In the genomic region with DNA sequence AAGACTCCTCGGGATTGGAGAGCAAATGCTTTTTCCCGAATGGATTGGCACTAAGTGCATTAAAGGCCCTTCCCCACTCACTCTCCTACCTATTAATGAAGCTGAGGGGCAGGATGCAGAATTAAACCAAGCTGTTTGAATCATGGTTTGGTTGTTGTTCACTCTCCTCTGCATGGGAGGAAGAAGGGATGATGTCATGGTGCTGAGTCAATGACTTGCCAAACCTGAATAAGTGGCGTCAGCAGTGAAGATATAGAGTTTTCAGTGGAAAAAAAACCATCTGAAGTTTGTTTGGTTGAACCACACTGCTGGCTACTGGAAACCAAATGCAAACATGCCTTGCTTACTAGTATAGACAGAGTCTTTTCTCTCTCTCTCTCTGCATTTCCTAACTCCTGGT, we compare ENCODE assay signal across 19 cellular contexts. TPM values are rescaled to one million over a fixed set of nuclear protein-coding genes. Genes with fewer than 3 reads are reported as not detected.
A peak's percentile ranks its signal among the peaks of the same experiment; 100 is the strongest.
DNase-seq lines count a peak whose midpoint lies in the region; ATAC-seq and TF ChIP-seq lines count a peak whose summit lies in the region.
"Had no signal": no experiment of that assay in that cellular context is flagged by ENCODE, and none has a peak within 500 bp of the region (broad histone marks: within the 10 kb centered on the region; RNA-seq: fewer than 3 reads in every experiment).

No MANE protein-coding gene starts in this region.

- H3K9me3 ChIP-seq in PC-3 (ENCODE audit: low read length) (no peaks in the 10 kb centered on the region), Peyer's patch (no peaks in the 10 kb centered on the region)

- no peaks in the 10 kb centered on the region for H3K36me3 Mint-ChIP-seq in activated CD4-positive, alpha-beta T cell treated with anti-CD3 and anti-CD28 coated beads for 36 hours (ENCODE audit: low read depth)
- no peaks in the 10 kb centered on the region for H3K36me3 Mint-ChIP-seq in activated CD4-positive, alpha-beta T cell treated with anti-CD3 and anti-CD28 coated beads, Interleukin-2, amount 10 ng/mL, durations not matched to agents 7 days and 5 days (ENCODE audit: low read depth)
- H3K36me3 Mint-ChIP-seq: CD8-positive, alpha-beta memory T cell had no signal

- no peak overlapping the region for H3K9ac ChIP-seq in PC-3 (ENCODE audit: low read length)
- H3K9ac ChIP-seq: KMS-11 had no signal

- peaks cover 4% of the 10 kb centered on the region for H3K4me1 Mint-ChIP-seq in activated CD4-positive, alpha-beta T cell treated with anti-CD3 and anti-CD28 coated beads for 36 hours
- no peaks in the 10 kb centered on the region for H3K4me1 Mint-ChIP-seq in activated CD4-positive, alpha-beta T cell treated with anti-CD3 and anti-CD28 coated beads, Interleukin-2, amount 10 ng/mL, durations not matched to agents 7 days and 5 days
- H3K4me1 Mint-ChIP-seq: CD8-positive, alpha-beta memory T cell had no signal

- CTCF ChIA-PET in activated CD4-positive, alpha-beta T cell treated with anti-CD3 and anti-CD28 coated beads for 36 hours (lab: Charles Lee): no interaction called here
- CTCF ChIA-PET in activated CD4-positive, alpha-beta T cell treated with anti-CD3 and anti-CD28 coated beads, Interleukin-2, amount 10 ng/mL, durations not matched to agents 7 days and 5 days (lab: Charles Lee): interaction anchor here (0.8 kb wide), 1 partner anchor 18 kb away, joined by 3 read pairs; no protein-coding TSS in a partner anchor
- CTCF ChIA-PET in PC-3 (lab: Charles Lee): no interaction called here

- no peak overlapping the region for H3K4me3 Mint-ChIP-seq in activated CD4-positive, alpha-beta T cell treated with anti-CD3 and anti-CD28 coated beads for 36 hours
- no peak overlapping the region for H3K4me3 Mint-ChIP-seq in activated CD4-positive, alpha-beta T cell treated with anti-CD3 and anti-CD28 coated beads, Interleukin-2, amount 10 ng/mL, durations not matched to agents 7 days and 5 days
- H3K4me3 Mint-ChIP-seq: CD8-positive, alpha-beta memory T cell had no signal

- H3K9me3 Mint-ChIP-seq in activated CD4-positive, alpha-beta T cell treated with anti-CD3 and anti-CD28 coated beads for 36 hours (ENCODE audit: low read depth): no peaks in the 10 kb centered on the region
- H3K9me3 Mint-ChIP-seq in activated CD4-positive, alpha-beta T cell treated with anti-CD3 and anti-CD28 coated beads, Interleukin-2, amount 10 ng/mL, durations not matched to agents 7 days and 5 days: no peaks in the 10 kb centered on the region
- H3K9me3 Mint-ChIP-seq: CD8-positive, alpha-beta memory T cell had no signal

- no peak for DNase-seq in activated CD4-positive, alpha-beta T cell treated with anti-CD3 and anti-CD28 coated beads for 36 hours
- DNase-seq in activated CD4-positive, alpha-beta T cell treated with anti-CD3 and anti-CD28 coated beads, Interleukin-2, amount 10 ng/mL, durations not matched to agents 7 days and 5 days: no peak
- DNase-seq in PC-3: peak; percentile 18
- DNase-seq in dermis blood vessel endothelial cell: peak; percentile 2
- peak; percentile 7 for DNase-seq in fibroblast of pulmonary artery (ENCODE audit: low read depth)
- no peak for DNase-seq in OCI-M1 (lab: John Stamatoyannopoulos, UW)
- no peak for DNase-seq in Peyer's patch
- DNase-seq: CD8-positive, alpha-beta memory T cell; DMS79 treated with DMSO at 0.1 percent for 48 hours; NCI-H2029 treated with DMSO at 0.1 percent for 48 hours; NCI-H226; NCI-H510A treated with DMSO at 0.1 percent for 48 hours; NK-92 treated with Interleukin-12 subunit alpha and Interleukin-12 subunit beta, amount 100 ng/mL, for 24 hours; Right ventricle myocardium superior had no signal

- no peaks in the 10 kb centered on the region for H3F3A ChIP-seq in PC-3 (ENCODE audit: low read length, unreplicated experiment)

- H3K4me3 ChIP-seq in PC-3 (ENCODE audit: low read length) (no peak overlapping the region), fibroblast of pulmonary artery (replicated peaks; ENCODE audit: low read depth, low read length) (no peak overlapping the region), Peyer's patch (no peak overlapping the region)
- H3K4me3 ChIP-seq: GM12878 had no signal

- no TSS peak for BruUV-seq in PC-3 (replicated peaks; lab: Mats Ljungman, UMichigan)

- no peak overlapping the region for H3K27ac Mint-ChIP-seq in activated CD4-positive, alpha-beta T cell treated with anti-CD3 and anti-CD28 coated beads for 36 hours
- H3K27ac Mint-ChIP-seq in activated CD4-positive, alpha-beta T cell treated with anti-CD3 and anti-CD28 coated beads, Interleukin-2, amount 10 ng/mL, durations not matched to agents 7 days and 5 days: no peak overlapping the region
- H3K27ac Mint-ChIP-seq: CD8-positive, alpha-beta memory T cell had no signal

- no peak for TF ChIP-seq POLR2A in Peyer's patch (IDR thresholded peaks at IDR 0.05)

- H4K20me1 ChIP-seq in PC-3 (ENCODE audit: low read length): no peaks in the 10 kb centered on the region

- no peak overlapping the region for H2AFZ ChIP-seq in PC-3 (ENCODE audit: low read length)

- H3K4me2 ChIP-seq in PC-3 (ENCODE audit: low read length): no peak overlapping the region
- H3K4me2 ChIP-seq: KMS-11 had no signal

- no peaks in the 10 kb centered on the region for H3K27me3 ChIP-seq in PC-3 (ENCODE audit: low read length)
- no peaks in the 10 kb centered on the region for H3K27me3 ChIP-seq in Peyer's patch

- H3K36me3 ChIP-seq in PC-3 (ENCODE audit: low read depth, low read length): no peaks in the 10 kb centered on the region
- no peaks in the 10 kb centered on the region for H3K36me3 ChIP-seq in Peyer's patch

- H3K9me2 ChIP-seq in PC-3 (replicated peaks; ENCODE audit: low read length): no peaks in the 10 kb centered on the region

- no peaks in the 10 kb centered on the region for H3K27me3 Mint-ChIP-seq in activated CD4-positive, alpha-beta T cell treated with anti-CD3 and anti-CD28 coated beads for 36 hours
- no peaks in the 10 kb centered on the region for H3K27me3 Mint-ChIP-seq in activated CD4-positive, alpha-beta T cell treated with anti-CD3 and anti-CD28 coated beads, Interleukin-2, amount 10 ng/mL, durations not matched to agents 7 days and 5 days

- no peak for TF ChIP-seq CTCF in PC-3 (conservative IDR thresholded peaks at IDR 0.05; ENCODE audit: low read depth, low read length)
- no peak for TF ChIP-seq CTCF in fibroblast of pulmonary artery (IDR thresholded peaks at IDR 0.05; ENCODE audit: low read length, missing control alignments)
- no peak for TF ChIP-seq CTCF in Peyer's patch (IDR thresholded peaks at IDR 0.05)

- ATAC-seq in activated CD4-positive, alpha-beta T cell treated with anti-CD3 and anti-CD28 coated beads for 36 hours: peak; percentile 69
- ATAC-seq in PC-3: no peak
- no peak for ATAC-seq in HG03521 (IDR thresholded peaks at IDR 0.05; ENCODE audit: unreplicated experiment)

- no peaks in the 10 kb centered on the region for H3K4me1 ChIP-seq in PC-3 (ENCODE audit: insufficient read depth, low read length)
- H3K4me1 ChIP-seq in Peyer's patch: no peaks in the 10 kb centered on the region

- POLR2A ChIA-PET in activated CD4-positive, alpha-beta T cell treated with anti-CD3 and anti-CD28 coated beads for 36 hours (lab: Charles Lee): no interaction called here
- POLR2A ChIA-PET in activated CD4-positive, alpha-beta T cell treated with anti-CD3 and anti-CD28 coated beads, Interleukin-2, amount 10 ng/mL, durations not matched to agents 7 days and 5 days (lab: Charles Lee): no interaction called here
- POLR2A ChIA-PET in PC-3 (lab: Charles Lee; ENCODE audit: unreplicated experiment): no interaction called here

- H3K27ac ChIP-seq in PC-3 (ENCODE audit: low read length) (no peak overlapping the region), Peyer's patch (no peak overlapping the region)
- H3K27ac ChIP-seq: C4-2B, HL-60, KMS-11 had no signal

- no peaks in the 10 kb centered on the region for H3K79me2 ChIP-seq in PC-3 (ENCODE audit: low read length)

- intact Hi-C loops in activated CD4-positive, alpha-beta T cell treated with anti-CD3 and anti-CD28 coated beads for 36 hours (cut with DNase I, micrococcal nuclease): loop anchor here in 1 of 2 experiments (2.0 to 10.0 kb wide), 2 partner anchors 107 to 355 kb away; no protein-coding TSS in a partner anchor
- intact Hi-C loops in PC-3 (cut with micrococcal nuclease): no loop called here

RNA-seq across cellular contexts. Expression of gene ZXDA, which starts 19.8 kb away (rescaled TPM):
- total RNA-seq in activated CD4-positive, alpha-beta T cell treated with anti-CD3 and anti-CD28 coated beads for 36 hours: 1 to 10 TPM; 2.5 to 3.0 TPM
- 1 to 10 TPM; 4.2 to 4.6 TPM for total RNA-seq in activated CD4-positive, alpha-beta T cell treated with anti-CD3 and anti-CD28 coated beads, Interleukin-2, amount 10 ng/mL, durations not matched to agents 7 days and 5 days
- total RNA-seq in PC-3 (2014; rRNA removed): 2.9 and 3.2 TPM in 2 replicates
- 17.1 and 25.9 TPM in 2 replicates for total RNA-seq in dermis blood vessel endothelial cell
- 1 to 10 TPM; 4.4 to 9.9 (median 6.7) TPM for total RNA-seq in Peyer's patch

Comparison
In these comparisons a context has a peak if more than half of its experiments do, and no peak if none do; other contexts are left out.
1. DNase-seq: peak in PC-3 (single experiment), dermis blood vessel endothelial cell (single experiment) and fibroblast of pulmonary artery (single experiment); none in activated CD4-positive, alpha-beta T cell treated with anti-CD3 and anti-CD28 coated beads for 36 hours (single experiment), activated CD4-positive, alpha-beta T cell treated with anti-CD3 and anti-CD28 coated beads, Interleukin-2, amount 10 ng/mL, durations not matched to agents 7 days and 5 days (single experiment), OCI-M1 (single experiment) and Peyer's patch (0 of 3).